8 cellular contexts compared by ENCODE assay signal in the genomic region with DNA sequence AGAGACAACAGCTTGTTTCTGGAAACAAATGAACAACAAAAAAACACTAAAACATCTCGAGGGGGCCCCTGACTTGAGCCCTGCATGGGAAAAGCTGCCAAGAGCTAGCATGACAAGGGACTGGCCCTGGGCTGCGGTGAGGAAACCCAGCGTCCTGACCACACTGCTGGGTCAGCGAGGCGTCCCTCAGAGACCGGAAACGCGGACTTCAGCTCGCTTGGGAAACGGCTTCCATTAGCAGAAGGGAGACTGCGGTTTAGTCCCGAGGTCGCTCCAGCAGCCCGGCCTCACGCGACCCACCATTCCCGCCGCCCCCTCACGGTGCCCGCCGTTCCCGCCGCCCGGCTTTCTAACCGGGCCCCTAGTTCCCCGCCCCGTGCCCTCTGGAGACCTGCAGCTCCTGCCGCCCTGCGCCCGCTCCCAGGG. TPM values are rescaled to one million over a fixed set of nuclear protein-coding genes. Genes with fewer than 3 reads are reported as not detected.
DNase-seq lines count a peak whose midpoint lies in the region; ATAC-seq and TF ChIP-seq lines count a peak whose summit lies in the region.

No MANE protein-coding gene starts in this region.

- H3K4me1 ChIP-seq in GM23338 (ENCODE audit: insufficient read depth) (peaks cover 27% of the 10 kb centered on the region), foreskin keratinocyte (peaks cover 14% of the 10 kb centered on the region)

- no peaks in the 10 kb centered on the region for H3K9me2 ChIP-seq in GM23338 (ENCODE audit: insufficient read depth)

- H3K4me3 ChIP-seq in GM23338 = peak overlapping the region; percentile 73

- H3K27me3 Mint-ChIP-seq in GM23338 (ENCODE audit: insufficient read depth, low read depth, poor library complexity) = peaks cover 5% of the 10 kb centered on the region
- H3K27me3 Mint-ChIP-seq in activated T-helper 17 cell treated with anti-CD3 and anti-CD28 coated beads, Interleukin-2, amount 50 U/mL, for 72 hours = no peaks in the 10 kb centered on the region
- no peaks in the 10 kb centered on the region for H3K27me3 Mint-ChIP-seq in natural killer cell treated with Interleukin-12 subunit alpha and Interleukin-12 subunit beta and Interleukin-15 and Interleukin-18, amount 100 ng/mL, for 72 hours

- H4K20me1 ChIP-seq in GM23338 (replicated peaks; ENCODE audit: insufficient read depth) = no peaks in the 10 kb centered on the region

- H3F3A ChIP-seq in GM23338 (replicated peaks; ENCODE audit: low read depth) = no peaks in the 10 kb centered on the region

- H3K27ac Mint-ChIP-seq in GM23338 = 0 out of 2 replicates have a peak overlapping the region, but pooled peaks have one; percentile 36
- H3K27ac Mint-ChIP-seq in activated T-helper 17 cell treated with anti-CD3 and anti-CD28 coated beads, Interleukin-2, amount 50 U/mL, for 72 hours = peak overlapping the region; percentile 75
- peak overlapping the region; percentile 78 to 90 for H3K27ac Mint-ChIP-seq in natural killer cell treated with Interleukin-12 subunit alpha and Interleukin-12 subunit beta and Interleukin-15 and Interleukin-18, amount 100 ng/mL, for 72 hours

- ATAC-seq in GM23338 = peak; percentile 62
- ATAC-seq in activated T-helper 17 cell treated with anti-CD3 and anti-CD28 coated beads, Interleukin-2, amount 50 U/mL, for 72 hours (replicated peaks) = peak; percentile 59
- ATAC-seq in foreskin keratinocyte = peak; percentile 42
- peak; percentile 79 to 81 for ATAC-seq in natural killer cell treated with Interleukin-12 subunit alpha and Interleukin-12 subunit beta and Interleukin-15 and Interleukin-18, amount 100 ng/mL, for 72 hours

- H3K36me3 Mint-ChIP-seq in GM23338 (ENCODE audit: low read depth) = no peaks in the 10 kb centered on the region
- H3K36me3 Mint-ChIP-seq in activated T-helper 17 cell treated with anti-CD3 and anti-CD28 coated beads, Interleukin-2, amount 50 U/mL, for 72 hours (ENCODE audit: low read depth) = peaks cover 30% of the 10 kb centered on the region
- H3K36me3 Mint-ChIP-seq in natural killer cell treated with Interleukin-12 subunit alpha and Interleukin-12 subunit beta and Interleukin-15 and Interleukin-18, amount 100 ng/mL, for 72 hours = peaks cover 6% of the 10 kb centered on the region

- H3K36me3 ChIP-seq in GM23338 (ENCODE audit: insufficient read depth) = no peaks in the 10 kb centered on the region

- peaks cover 13% of the 10 kb centered on the region for H3K27me3 ChIP-seq in GM23338 (ENCODE audit: insufficient read depth)
- no peaks in the 10 kb centered on the region for H3K27me3 ChIP-seq in foreskin keratinocyte

- peak overlapping the region; percentile 94 for H3K4me2 ChIP-seq in GM23338

- H2AFZ ChIP-seq in GM23338 = no peak overlapping the region; the same call in 1 of the 2 replicates

- H3K4me1 Mint-ChIP-seq in GM23338 = peaks cover 35% of the 10 kb centered on the region
- H3K4me1 Mint-ChIP-seq in activated T-helper 17 cell treated with anti-CD3 and anti-CD28 coated beads, Interleukin-2, amount 50 U/mL, for 72 hours = peaks cover 16% of the 10 kb centered on the region
- peaks cover 22 to 40% of the 10 kb centered on the region in 2 donors for H3K4me1 Mint-ChIP-seq in natural killer cell treated with Interleukin-12 subunit alpha and Interleukin-12 subunit beta and Interleukin-15 and Interleukin-18, amount 100 ng/mL, for 72 hours (ENCODE audit: low read depth in 2 of 2)

- H3K27ac ChIP-seq in GM23338 (ENCODE audit: low read depth) (no peak overlapping the region), foreskin keratinocyte (peak overlapping the region; percentile 91)

- no peaks in the 10 kb centered on the region; the same call in 1 of the 2 replicates for H3K79me2 ChIP-seq in GM23338 (replicated peaks; ENCODE audit: insufficient read depth)

- TF ChIP-seq CTCF in GM23338 (conservative IDR thresholded peaks at IDR 0.05; ENCODE audit: low read depth in 2 of 2) (no peak), foreskin keratinocyte (conservative IDR thresholded peaks at IDR 0.05) (no peak)

- H3K9me3 Mint-ChIP-seq in GM23338 = no peaks in the 10 kb centered on the region
- no peaks in the 10 kb centered on the region for H3K9me3 Mint-ChIP-seq in activated T-helper 17 cell treated with anti-CD3 and anti-CD28 coated beads, Interleukin-2, amount 50 U/mL, for 72 hours
- H3K9me3 Mint-ChIP-seq in natural killer cell treated with Interleukin-12 subunit alpha and Interleukin-12 subunit beta and Interleukin-15 and Interleukin-18, amount 100 ng/mL, for 72 hours = no peaks in the 10 kb centered on the region

- H3K4me3 Mint-ChIP-seq in GM23338 = peak overlapping the region; percentile 85
- peak overlapping the region; percentile 92 for H3K4me3 Mint-ChIP-seq in activated T-helper 17 cell treated with anti-CD3 and anti-CD28 coated beads, Interleukin-2, amount 50 U/mL, for 72 hours
- peak overlapping the region; percentile 96 for H3K4me3 Mint-ChIP-seq in natural killer cell treated with Interleukin-12 subunit alpha and Interleukin-12 subunit beta and Interleukin-15 and Interleukin-18, amount 100 ng/mL, for 72 hours

- DNase-seq in NK-92 treated with Interleukin-12 subunit alpha and Interleukin-12 subunit beta, amount 100 ng/mL, for 24 hours (lab: John Stamatoyannopoulos, UW) = peak; percentile 42
- no peak for DNase-seq in NK-92 (lab: John Stamatoyannopoulos, UW; ENCODE audit: unreplicated experiment)
- peak; percentile 67 for DNase-seq in GM23338 (ENCODE audit: low spot score)
- DNase-seq in M059J (ENCODE audit: low read depth) = peak; percentile 89
- no peak for DNase-seq in foreskin keratinocyte
- DNase-seq in natural killer cell treated with Interleukin-12 subunit alpha and Interleukin-12 subunit beta and Interleukin-15 and Interleukin-18, amount 100 ng/mL, for 72 hours (ENCODE audit: low spot score) = peak; percentile 90
- peak; percentile 78 for DNase-seq in ureter (ENCODE audit: low spot score)

TF ChIP-seq in GM23338, 12 proteins besides CTCF, POLR2A, EP300 and RAD21:
- TF ChIP-seq, protein P1, sequence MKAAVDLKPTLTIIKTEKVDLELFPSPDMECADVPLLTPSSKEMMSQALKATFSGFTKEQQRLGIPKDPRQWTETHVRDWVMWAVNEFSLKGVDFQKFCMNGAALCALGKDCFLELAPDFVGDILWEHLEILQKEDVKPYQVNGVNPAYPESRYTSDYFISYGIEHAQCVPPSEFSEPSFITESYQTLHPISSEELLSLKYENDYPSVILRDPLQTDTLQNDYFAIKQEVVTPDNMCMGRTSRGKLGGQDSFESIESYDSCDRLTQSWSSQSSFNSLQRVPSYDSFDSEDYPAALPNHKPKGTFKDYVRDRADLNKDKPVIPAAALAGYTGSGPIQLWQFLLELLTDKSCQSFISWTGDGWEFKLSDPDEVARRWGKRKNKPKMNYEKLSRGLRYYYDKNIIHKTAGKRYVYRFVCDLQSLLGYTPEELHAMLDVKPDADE (IDR thresholded peaks at IDR 0.05) = 0 out of 2 replicates have a peak, but pooled peaks have one; percentile 15
- TF ChIP-seq STAT1 (IDR thresholded peaks at IDR 0.05; ENCODE audit: unreplicated experiment) = no peak

RNA-seq across cellular contexts. Expression of a gene that starts 0.6 kb away (rescaled TPM):
- total RNA-seq in GM23338 (2014; rRNA removed; shearing (Covaris generic)) = 7.4 and 7.5 TPM in 2 replicates
- 28.0 and 30.6 TPM in 2 replicates for polyA plus RNA-seq in GM23338 (2016; fragmentation: Nextera tagmentation; extraction: Ambion mirVana)
- total RNA-seq in M059J (2014; rRNA removed; shearing (Covaris generic)) = 4.0 and 6.6 TPM in 2 replicates
- 1 to 10 TPM in 1 of 2 donors, under 1 TPM in 1; 0.30 to 1.6 TPM for total RNA-seq in activated T-helper 17 cell treated with anti-CD3 and anti-CD28 coated beads, Interleukin-2, amount 50 U/mL, for 72 hours
- 9.2 and 11.6 TPM in 2 replicates for total RNA-seq in foreskin keratinocyte
- polyA plus RNA-seq in foreskin keratinocyte = 3.5 and 4.0 TPM in 2 replicates
- total RNA-seq in natural killer cell treated with Interleukin-12 subunit alpha and Interleukin-12 subunit beta and Interleukin-15 and Interleukin-18, amount 100 ng/mL, for 72 hours = 1 to 10 TPM; 2.4 to 2.5 TPM
- 22.3 TPM for total RNA-seq in ureter

RNA-seq across cellular contexts. Expression of a gene that starts 0.8 kb away (rescaled TPM):
- 4.6 and 7.9 TPM in 2 replicates for total RNA-seq in GM23338 (2014; rRNA removed; shearing (Covaris generic))
- polyA plus RNA-seq in GM23338 (2016; fragmentation: Nextera tagmentation; extraction: Ambion mirVana) = 3.0 and 4.4 TPM in 2 replicates
- 3.4 and 6.1 TPM in 2 replicates for total RNA-seq in M059J (2014; rRNA removed; shearing (Covaris generic))
- total RNA-seq in activated T-helper 17 cell treated with anti-CD3 and anti-CD28 coated beads, Interleukin-2, amount 50 U/mL, for 72 hours = 1 to 10 TPM; 6.5 to 8.2 TPM
- 6.7 and 8.3 TPM in 2 replicates for total RNA-seq in foreskin keratinocyte
- polyA plus RNA-seq in foreskin keratinocyte = 2.2 and 2.5 TPM in 2 replicates
- 10 to 100 TPM in 1 of 2 donors, 1 to 10 TPM in 1; 9.7 to 11.8 TPM for total RNA-seq in natural killer cell treated with Interleukin-12 subunit alpha and Interleukin-12 subunit beta and Interleukin-15 and Interleukin-18, amount 100 ng/mL, for 72 hours
- total RNA-seq in ureter = 10.4 TPM

Comparison
In these comparisons a context has a peak if more than half of its experiments do, and no peak if none do; other contexts are left out.
1. DNase-seq: peak in NK-92 treated with Interleukin-12 subunit alpha and Interleukin-12 subunit beta, amount 100 ng/mL, for 24 hours (single experiment), GM23338 (single experiment), M059J (single experiment), natural killer cell treated with Interleukin-12 subunit alpha and Interleukin-12 subunit beta and Interleukin-15 and Interleukin-18, amount 100 ng/mL, for 72 hours (single experiment) and ureter (single experiment); none in NK-92 (single experiment) and foreskin keratinocyte (0 of 2).
2. Peak in every context shown above with its lines, with median percentiles within 50 percentile points of each other: ATAC-seq, H3K27ac Mint-ChIP-seq and H3K4me3 Mint-ChIP-seq.